23 cellular contexts compared by ENCODE assay signal in the genomic region with DNA sequence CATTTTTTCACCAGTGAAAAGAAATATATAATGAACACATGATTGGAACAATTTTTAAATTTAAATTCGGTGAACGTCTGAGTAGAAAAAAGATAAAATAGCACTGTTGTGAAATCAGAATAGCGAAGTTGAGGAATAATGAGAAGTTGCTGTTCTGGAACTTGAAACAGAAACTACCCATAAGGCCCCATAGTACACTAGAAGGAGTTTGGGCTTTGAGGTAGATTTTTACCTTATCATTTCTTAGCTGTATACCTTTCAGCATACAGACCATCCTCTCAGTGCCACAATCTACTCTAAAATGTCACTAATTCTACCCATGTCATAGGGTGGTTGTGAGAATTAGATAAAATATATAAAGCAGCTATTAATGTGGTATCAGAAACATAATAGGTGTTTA.
"Had no signal": no experiment of that assay in that cellular context is flagged by ENCODE, and none has a peak within 500 bp of the region (broad histone marks: within the 10 kb centered on the region; RNA-seq: fewer than 3 reads in every experiment).

No MANE protein-coding gene starts in this region.

- H3K27me3 Mint-ChIP-seq: activated naive CD8-positive, alpha-beta T cell; activated T-helper 17 cell treated with anti-CD3 and anti-CD28 coated beads, Interleukin-2, amount 50 U/mL, for 72 hours; effector memory CD8-positive, alpha-beta T cell; naive thymus-derived CD4-positive, alpha-beta T cell; progenitor cell of endocrine pancreas; stimulated activated naive B cell treated with anti-CD40 and anti-IgM and Interleukin-4, amounts not matched to agents 10 μg/mL and 1 μg/mL and 100 μg/mL, for 72 hours had no signal

- H3K27ac ChIP-seq: adrenal gland, dorsolateral prefrontal cortex, esophagus muscularis mucosa, gastrocnemius medialis, left lung, transverse colon, uterus had no signal

- H3K27me3 ChIP-seq: adrenal gland, dorsolateral prefrontal cortex, esophagus muscularis mucosa, gastrocnemius medialis, left lung, transverse colon, uterus had no signal

- H3K4me1 Mint-ChIP-seq: naive thymus-derived CD4-positive, alpha-beta T cell; neural crest cell; stimulated activated naive B cell treated with anti-CD40 and anti-IgM and Interleukin-4, amounts not matched to agents 10 μg/mL and 1 μg/mL and 100 μg/mL, for 72 hours had no signal

- H3K9me3 ChIP-seq: adrenal gland, esophagus muscularis mucosa, gastrocnemius medialis, left lung, transverse colon, uterus had no signal

- H3K4me3 Mint-ChIP-seq: activated naive CD8-positive, alpha-beta T cell; activated T-helper 17 cell treated with anti-CD3 and anti-CD28 coated beads, Interleukin-2, amount 50 U/mL, for 72 hours; effector memory CD8-positive, alpha-beta T cell; naive thymus-derived CD4-positive, alpha-beta T cell; neural crest cell; stimulated activated naive B cell treated with anti-CD40 and anti-IgM and Interleukin-4, amounts not matched to agents 10 μg/mL and 1 μg/mL and 100 μg/mL, for 72 hours had no signal

- H3K9me3 Mint-ChIP-seq: activated T-helper 17 cell treated with anti-CD3 and anti-CD28 coated beads, Interleukin-2, amount 50 U/mL, for 72 hours; effector memory CD8-positive, alpha-beta T cell; naive thymus-derived CD4-positive, alpha-beta T cell; neural crest cell; stimulated activated naive B cell treated with anti-CD40 and anti-IgM and Interleukin-4, amounts not matched to agents 10 μg/mL and 1 μg/mL and 100 μg/mL, for 72 hours had no signal

- H3K36me3 ChIP-seq: adrenal gland, gastrocnemius medialis, uterus had no signal

- H3K4me3 ChIP-seq: adrenal gland, dorsolateral prefrontal cortex, esophagus muscularis mucosa, gastrocnemius medialis, left lung, lung, transverse colon, uterus had no signal

- H3K27ac Mint-ChIP-seq: activated naive CD8-positive, alpha-beta T cell; activated T-helper 17 cell treated with anti-CD3 and anti-CD28 coated beads, Interleukin-2, amount 50 U/mL, for 72 hours; effector memory CD8-positive, alpha-beta T cell; naive thymus-derived CD4-positive, alpha-beta T cell; progenitor cell of endocrine pancreas; stimulated activated naive B cell treated with anti-CD40 and anti-IgM and Interleukin-4, amounts not matched to agents 10 μg/mL and 1 μg/mL and 100 μg/mL, for 72 hours had no signal

- H3K4me1 ChIP-seq: adrenal gland, esophagus muscularis mucosa, gastrocnemius medialis, left lung, uterus had no signal

- DNase-seq: activated naive CD4-positive, alpha-beta T cell; activated T-cell treated with anti-CD3 and anti-CD28 coated beads, Interleukin-2, amount 50 U/mL, for 1 hour; adrenal gland; central memory CD4-positive, alpha-beta T cell; dorsolateral prefrontal cortex; effector memory CD8-positive, alpha-beta T cell; gastrocnemius medialis; hippocampal formation; kidney glomerular epithelial cell; left lung; naive thymus-derived CD4-positive, alpha-beta T cell; retina; stimulated activated CD4-positive, alpha-beta T cell treated with anti-CD3 and anti-CD28 coated beads, Interleukin-2, amount 100 ng/mL, for 48 hours; stimulated activated CD8-positive, alpha-beta memory T cell treated with anti-CD3 and anti-CD28 coated beads, Interleukin-4, amount 100 ng/mL, for 48 hours; stimulated activated naive B cell treated with anti-CD40 and anti-IgM and Interleukin-4, amounts not matched to agents 10 μg/mL and 1 μg/mL and 100 μg/mL, for 72 hours; transverse colon; uterus had no signal

- ATAC-seq: activated T-helper 17 cell treated with anti-CD3 and anti-CD28 coated beads, Interleukin-2, amount 50 U/mL, for 72 hours; effector memory CD8-positive, alpha-beta T cell; gastrocnemius medialis; left lung; naive thymus-derived CD4-positive, alpha-beta T cell; stimulated activated naive B cell treated with anti-CD40 and anti-IgM and Interleukin-4, amounts not matched to agents 10 μg/mL and 1 μg/mL and 100 μg/mL, for 72 hours had no signal
